Comparison of ENCODE assay signal across 8 cellular contexts in genomic region chr19:3785938-3786824, GRCh38. TPM values are rescaled to one million over a fixed set of nuclear protein-coding genes. Genes with fewer than 3 reads are reported as not detected.
DNase-seq lines count a peak whose midpoint lies in the region; ATAC-seq and TF ChIP-seq lines count a peak whose summit lies in the region.

MATK (minus strand) TSS chr19:3786381; CDS start chr19:3785135, 1,246 bp downstream.

- H3K27ac ChIP-seq in ACC112 (ENCODE audit: low read depth, low read length) (no peak within 1 kb of the TSS), ovary (no peak within 1 kb of the TSS)

- in situ Hi-C loops in KBM-7 (cut with MboI; ENCODE audit: low pct_unique_long_range_greater_than_20kb, low sequenced_read_pairs): no loop called here

- no peak for TF ChIP-seq EP300 in ovary (IDR thresholded peaks at IDR 0.05)

- H3K27me3 ChIP-seq in ACC112 (ENCODE audit: insufficient read depth, low read length) (peaks cover 34% of the 10 kb centered on the region), ovary (no peaks in the 10 kb centered on the region)

- peak; percentile 74 for DNase-seq in KBM-7
- DNase-seq in activated T-helper 2 cell treated with anti-CD3 and anti-CD28 coated beads, Interferon-gamma antibody, Interleukin-2, Interleukin-4, amounts not matched to agents 10 μg/mL and 5 μg/mL and 100 μg/mL, durations not matched to agents 14 hours and 24 hours and 36 hours (ENCODE audit: low spot score): no peak
- peak; percentile 53 for DNase-seq in naive B cell
- no peak for DNase-seq in ovary
- DNase-seq in pons (ENCODE audit: low spot score): no peak
- DNase-seq in epidermal melanocyte (ENCODE audit: insufficient read length, low spot score): no peak

- intact Hi-C loops in activated T-helper 2 cell treated with anti-CD3 and anti-CD28 coated beads, Interferon-gamma antibody, Interleukin-2, Interleukin-4, amounts not matched to agents 10 μg/mL and 5 μg/mL and 100 μg/mL, durations not matched to agents 14 hours and 24 hours and 36 hours (cut with micrococcal nuclease): loop anchor here (5.0 kb wide), 1 partner anchor 36 kb away; no protein-coding TSS in a partner anchor
- intact Hi-C loops in ovary (cut with DNase I): no loop called here

- no peak within 1 kb of the TSS for H2AFZ ChIP-seq in ACC112 (ENCODE audit: low read length, unreplicated experiment)

- no peak for TF ChIP-seq CTCF in ovary (IDR thresholded peaks at IDR 0.05)

- H3K36me3 ChIP-seq in ACC112 (ENCODE audit: insufficient read depth, low read length) (no peaks in the 10 kb centered on the region), ovary (no peaks in the 10 kb centered on the region)

- peaks cover 0 to 14% of the 10 kb centered on the region in 2 donors for H3K9me3 ChIP-seq in ovary

- 3 to 7% (median 6%) methylated on average over 42 to 101 of the region's 101 CpGs for WGBS in ovary, 3 donors

- no peak within 1 kb of the TSS for H3K27ac Mint-ChIP-seq in activated T-helper 2 cell treated with anti-CD3 and anti-CD28 coated beads, Interferon-gamma antibody, Interleukin-2, Interleukin-4, amounts not matched to agents 10 μg/mL and 5 μg/mL and 100 μg/mL, durations not matched to agents 14 hours and 24 hours and 36 hours
- H3K27ac Mint-ChIP-seq in naive B cell: peak within 1 kb of the TSS in 1 of 6 donors; percentile 65

- H3K4me1 Mint-ChIP-seq in activated T-helper 2 cell treated with anti-CD3 and anti-CD28 coated beads, Interferon-gamma antibody, Interleukin-2, Interleukin-4, amounts not matched to agents 10 μg/mL and 5 μg/mL and 100 μg/mL, durations not matched to agents 14 hours and 24 hours and 36 hours (ENCODE audit: low read depth): peaks cover 7% of the 10 kb centered on the region
- peaks cover 12 to 20% (median 14%) of the 10 kb centered on the region in 3 donors for H3K4me1 Mint-ChIP-seq in naive B cell

- H3K79me2 ChIP-seq in ACC112 (ENCODE audit: control insufficient read depth, insufficient read depth, low read length, unreplicated experiment): no peaks in the 10 kb centered on the region

- peaks cover 26% of the 10 kb centered on the region for H3K36me3 Mint-ChIP-seq in activated T-helper 2 cell treated with anti-CD3 and anti-CD28 coated beads, Interferon-gamma antibody, Interleukin-2, Interleukin-4, amounts not matched to agents 10 μg/mL and 5 μg/mL and 100 μg/mL, durations not matched to agents 14 hours and 24 hours and 36 hours (ENCODE audit: low read depth)
- H3K36me3 Mint-ChIP-seq in naive B cell: peaks cover 12 to 17% of the 10 kb centered on the region in 2 donors

- no peak for TF ChIP-seq POLR2A in ovary (IDR thresholded peaks at IDR 0.05)

- peaks cover 4% of the 10 kb centered on the region for H3K27me3 Mint-ChIP-seq in activated T-helper 2 cell treated with anti-CD3 and anti-CD28 coated beads, Interferon-gamma antibody, Interleukin-2, Interleukin-4, amounts not matched to agents 10 μg/mL and 5 μg/mL and 100 μg/mL, durations not matched to agents 14 hours and 24 hours and 36 hours (ENCODE audit: low read depth)
- H3K27me3 Mint-ChIP-seq in naive B cell: peaks cover 0 to 4% (median 0%) of the 10 kb centered on the region in 3 donors

- H3K4me3 ChIP-seq in ACC112 (ENCODE audit: low read depth, low read length): peak within 1 kb of the TSS; percentile 42; the same call in 1 of the 2 replicates
- no peak within 1 kb of the TSS for H3K4me3 ChIP-seq in ovary

- peak; percentile 66 to 69 for ATAC-seq in naive B cell (ENCODE audit: low read depth in 2 of 2)
- ATAC-seq in HG02571 (IDR thresholded peaks at IDR 0.05; ENCODE audit: unreplicated experiment): no peak

- H3K4me1 ChIP-seq in ACC112 (ENCODE audit: control insufficient read depth, insufficient read depth, low read length, unreplicated experiment) (no peaks in the 10 kb centered on the region), ovary (ENCODE audit: insufficient read depth) (no peaks in the 10 kb centered on the region)

- H3K4me3 Mint-ChIP-seq in activated T-helper 2 cell treated with anti-CD3 and anti-CD28 coated beads, Interferon-gamma antibody, Interleukin-2, Interleukin-4, amounts not matched to agents 10 μg/mL and 5 μg/mL and 100 μg/mL, durations not matched to agents 14 hours and 24 hours and 36 hours (ENCODE audit: low read depth): peak within 1 kb of the TSS; percentile 79
- H3K4me3 Mint-ChIP-seq in naive B cell: peak within 1 kb of the TSS; percentile 68 to 90 (median 82)

- H3K9me3 Mint-ChIP-seq in activated T-helper 2 cell treated with anti-CD3 and anti-CD28 coated beads, Interferon-gamma antibody, Interleukin-2, Interleukin-4, amounts not matched to agents 10 μg/mL and 5 μg/mL and 100 μg/mL, durations not matched to agents 14 hours and 24 hours and 36 hours: peaks cover 15% of the 10 kb centered on the region
- H3K9me3 Mint-ChIP-seq in naive B cell: peaks cover 7 to 19% (median 16%) of the 10 kb centered on the region in 7 donors

RNA-seq across cellular contexts. Expression of gene MATK, which starts in this region (rescaled TPM):
- total RNA-seq in activated T-helper 2 cell treated with anti-CD3 and anti-CD28 coated beads, Interferon-gamma antibody, Interleukin-2, Interleukin-4, amounts not matched to agents 10 μg/mL and 5 μg/mL and 100 μg/mL, durations not matched to agents 14 hours and 24 hours and 36 hours: 25.4 and 27.5 TPM in 2 replicates
- polyA plus RNA-seq in naive B cell (ENCODE audit: low read depth in 6 of 6) (1 to 10 TPM; 3.2 to 6.7 (median 5.6) TPM), ovary (under 1 TPM; 0.25 to 0.44 TPM)
- total RNA-seq in ovary: 1 to 10 TPM in 3 of 7 donors, under 1 TPM in 4; 0.40 to 1.4 (median 0.98) TPM

Comparison
In these comparisons a context has a peak if more than half of its experiments do, and no peak if none do; other contexts are left out.
1. RNA of gene MATK (total RNA-seq): 25.4 to 27.5 TPM in activated T-helper 2 cell treated with anti-CD3 and anti-CD28 coated beads, Interferon-gamma antibody, Interleukin-2, Interleukin-4, amounts not matched to agents 10 μg/mL and 5 μg/mL and 100 μg/mL, durations not matched to agents 14 hours and 24 hours and 36 hours; 0.40 to 1.4 TPM in ovary; every median in the first group is over 10 times any median in the second.
2. DNase-seq: peak in KBM-7 (single experiment) and naive B cell (single experiment); none in activated T-helper 2 cell treated with anti-CD3 and anti-CD28 coated beads, Interferon-gamma antibody, Interleukin-2, Interleukin-4, amounts not matched to agents 10 μg/mL and 5 μg/mL and 100 μg/mL, durations not matched to agents 14 hours and 24 hours and 36 hours (single experiment), ovary (0 of 5), pons (single experiment) and epidermal melanocyte (single experiment).